In the genomic region with DNA sequence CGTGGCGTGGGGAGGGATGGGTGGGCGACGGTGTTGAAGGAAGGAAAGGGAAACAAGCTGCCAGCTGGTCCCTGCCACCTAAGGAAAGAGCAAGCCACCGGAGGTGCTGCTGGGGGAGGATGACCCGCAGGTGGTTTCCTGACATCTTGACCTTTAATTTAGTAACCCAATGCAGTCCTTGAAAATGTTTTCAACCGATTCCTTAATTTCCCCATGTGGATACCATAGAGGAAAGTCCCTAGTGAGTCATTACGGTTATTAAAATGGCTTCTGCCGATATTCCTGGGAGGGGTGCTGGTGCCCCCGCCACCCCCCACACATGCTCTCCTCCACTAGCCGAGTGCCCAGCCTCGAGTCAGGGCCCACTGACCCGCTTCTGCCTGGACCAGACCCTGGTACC, we compare ENCODE assay signal across 1 cellular context.
TF ChIP-seq lines count a peak whose summit lies in the region.

No MANE protein-coding gene starts in this region.

TF ChIP-seq in GM23338, 12 proteins besides CTCF, POLR2A, EP300 and RAD21 (continued from another document):
- TF ChIP-seq, protein P1, sequence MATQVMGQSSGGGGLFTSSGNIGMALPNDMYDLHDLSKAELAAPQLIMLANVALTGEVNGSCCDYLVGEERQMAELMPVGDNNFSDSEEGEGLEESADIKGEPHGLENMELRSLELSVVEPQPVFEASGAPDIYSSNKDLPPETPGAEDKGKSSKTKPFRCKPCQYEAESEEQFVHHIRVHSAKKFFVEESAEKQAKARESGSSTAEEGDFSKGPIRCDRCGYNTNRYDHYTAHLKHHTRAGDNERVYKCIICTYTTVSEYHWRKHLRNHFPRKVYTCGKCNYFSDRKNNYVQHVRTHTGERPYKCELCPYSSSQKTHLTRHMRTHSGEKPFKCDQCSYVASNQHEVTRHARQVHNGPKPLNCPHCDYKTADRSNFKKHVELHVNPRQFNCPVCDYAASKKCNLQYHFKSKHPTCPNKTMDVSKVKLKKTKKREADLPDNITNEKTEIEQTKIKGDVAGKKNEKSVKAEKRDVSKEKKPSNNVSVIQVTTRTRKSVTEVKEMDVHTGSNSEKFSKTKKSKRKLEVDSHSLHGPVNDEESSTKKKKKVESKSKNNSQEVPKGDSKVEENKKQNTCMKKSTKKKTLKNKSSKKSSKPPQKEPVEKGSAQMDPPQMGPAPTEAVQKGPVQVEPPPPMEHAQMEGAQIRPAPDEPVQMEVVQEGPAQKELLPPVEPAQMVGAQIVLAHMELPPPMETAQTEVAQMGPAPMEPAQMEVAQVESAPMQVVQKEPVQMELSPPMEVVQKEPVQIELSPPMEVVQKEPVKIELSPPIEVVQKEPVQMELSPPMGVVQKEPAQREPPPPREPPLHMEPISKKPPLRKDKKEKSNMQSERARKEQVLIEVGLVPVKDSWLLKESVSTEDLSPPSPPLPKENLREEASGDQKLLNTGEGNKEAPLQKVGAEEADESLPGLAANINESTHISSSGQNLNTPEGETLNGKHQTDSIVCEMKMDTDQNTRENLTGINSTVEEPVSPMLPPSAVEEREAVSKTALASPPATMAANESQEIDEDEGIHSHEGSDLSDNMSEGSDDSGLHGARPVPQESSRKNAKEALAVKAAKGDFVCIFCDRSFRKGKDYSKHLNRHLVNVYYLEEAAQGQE (IDR thresholded peaks at IDR 0.05; ENCODE audit: unreplicated experiment), result no peak
- no peak for TF ChIP-seq ZNF114 (CRISPR knock-in tag; IDR thresholded peaks at IDR 0.05)
- TF ChIP-seq, protein P2, sequence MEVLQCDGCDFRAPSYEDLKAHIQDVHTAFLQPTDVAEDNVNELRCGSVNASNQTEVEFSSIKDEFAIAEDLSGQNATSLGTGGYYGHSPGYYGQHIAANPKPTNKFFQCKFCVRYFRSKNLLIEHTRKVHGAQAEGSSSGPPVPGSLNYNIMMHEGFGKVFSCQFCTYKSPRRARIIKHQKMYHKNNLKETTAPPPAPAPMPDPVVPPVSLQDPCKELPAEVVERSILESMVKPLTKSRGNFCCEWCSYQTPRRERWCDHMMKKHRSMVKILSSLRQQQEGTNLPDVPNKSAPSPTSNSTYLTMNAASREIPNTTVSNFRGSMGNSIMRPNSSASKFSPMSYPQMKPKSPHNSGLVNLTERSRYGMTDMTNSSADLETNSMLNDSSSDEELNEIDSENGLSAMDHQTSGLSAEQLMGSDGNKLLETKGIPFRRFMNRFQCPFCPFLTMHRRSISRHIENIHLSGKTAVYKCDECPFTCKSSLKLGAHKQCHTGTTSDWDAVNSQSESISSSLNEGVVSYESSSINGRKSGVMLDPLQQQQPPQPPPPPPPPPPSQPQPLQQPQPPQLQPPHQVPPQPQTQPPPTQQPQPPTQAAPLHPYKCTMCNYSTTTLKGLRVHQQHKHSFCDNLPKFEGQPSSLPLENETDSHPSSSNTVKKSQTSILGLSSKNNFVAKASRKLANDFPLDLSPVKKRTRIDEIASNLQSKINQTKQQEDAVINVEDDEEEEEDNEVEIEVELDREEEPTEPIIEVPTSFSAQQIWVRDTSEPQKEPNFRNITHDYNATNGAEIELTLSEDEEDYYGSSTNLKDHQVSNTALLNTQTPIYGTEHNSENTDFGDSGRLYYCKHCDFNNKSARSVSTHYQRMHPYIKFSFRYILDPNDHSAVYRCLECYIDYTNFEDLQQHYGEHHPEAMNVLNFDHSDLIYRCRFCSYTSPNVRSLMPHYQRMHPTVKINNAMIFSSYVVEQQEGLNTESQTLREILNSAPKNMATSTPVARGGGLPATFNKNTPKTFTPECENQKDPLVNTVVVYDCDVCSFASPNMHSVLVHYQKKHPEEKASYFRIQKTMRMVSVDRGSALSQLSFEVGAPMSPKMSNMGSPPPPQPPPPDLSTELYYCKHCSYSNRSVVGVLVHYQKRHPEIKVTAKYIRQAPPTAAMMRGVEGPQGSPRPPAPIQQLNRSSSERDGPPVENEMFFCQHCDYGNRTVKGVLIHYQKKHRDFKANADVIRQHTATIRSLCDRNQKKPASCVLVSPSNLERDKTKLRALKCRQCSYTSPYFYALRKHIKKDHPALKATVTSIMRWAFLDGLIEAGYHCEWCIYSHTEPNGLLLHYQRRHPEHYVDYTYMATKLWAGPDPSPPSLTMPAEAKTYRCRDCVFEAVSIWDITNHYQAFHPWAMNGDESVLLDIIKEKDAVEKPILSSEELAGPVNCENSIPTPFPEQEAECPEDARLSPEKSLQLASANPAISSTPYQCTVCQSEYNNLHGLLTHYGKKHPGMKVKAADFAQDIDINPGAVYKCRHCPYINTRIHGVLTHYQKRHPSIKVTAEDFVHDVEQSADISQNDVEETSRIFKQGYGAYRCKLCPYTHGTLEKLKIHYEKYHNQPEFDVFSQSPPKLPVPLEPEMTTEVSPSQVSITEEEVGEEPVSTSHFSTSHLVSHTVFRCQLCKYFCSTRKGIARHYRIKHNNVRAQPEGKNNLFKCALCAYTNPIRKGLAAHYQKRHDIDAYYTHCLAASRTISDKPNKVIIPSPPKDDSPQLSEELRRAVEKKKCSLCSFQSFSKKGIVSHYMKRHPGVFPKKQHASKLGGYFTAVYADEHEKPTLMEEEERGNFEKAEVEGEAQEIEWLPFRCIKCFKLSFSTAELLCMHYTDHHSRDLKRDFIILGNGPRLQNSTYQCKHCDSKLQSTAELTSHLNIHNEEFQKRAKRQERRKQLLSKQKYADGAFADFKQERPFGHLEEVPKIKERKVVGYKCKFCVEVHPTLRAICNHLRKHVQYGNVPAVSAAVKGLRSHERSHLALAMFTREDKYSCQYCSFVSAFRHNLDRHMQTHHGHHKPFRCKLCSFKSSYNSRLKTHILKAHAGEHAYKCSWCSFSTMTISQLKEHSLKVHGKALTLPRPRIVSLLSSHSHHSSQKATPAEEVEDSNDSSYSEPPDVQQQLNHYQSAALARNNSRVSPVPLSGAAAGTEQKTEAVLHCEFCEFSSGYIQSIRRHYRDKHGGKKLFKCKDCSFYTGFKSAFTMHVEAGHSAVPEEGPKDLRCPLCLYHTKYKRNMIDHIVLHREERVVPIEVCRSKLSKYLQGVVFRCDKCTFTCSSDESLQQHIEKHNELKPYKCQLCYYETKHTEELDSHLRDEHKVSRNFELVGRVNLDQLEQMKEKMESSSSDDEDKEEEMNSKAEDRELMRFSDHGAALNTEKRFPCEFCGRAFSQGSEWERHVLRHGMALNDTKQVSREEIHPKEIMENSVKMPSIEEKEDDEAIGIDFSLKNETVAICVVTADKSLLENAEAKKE (CRISPR knock-in tag; IDR thresholded peaks at IDR 0.05), result no peak
- no peak for TF ChIP-seq STAT1 (IDR thresholded peaks at IDR 0.05; ENCODE audit: unreplicated experiment)
- no peak for TF ChIP-seq NANOG (IDR thresholded peaks at IDR 0.05; ENCODE audit: borderline replicate concordance)
- TF ChIP-seq EZH2phosphoT487 (IDR thresholded peaks at IDR 0.05; ENCODE audit: unreplicated experiment), result no peak
